In the genomic region with DNA sequence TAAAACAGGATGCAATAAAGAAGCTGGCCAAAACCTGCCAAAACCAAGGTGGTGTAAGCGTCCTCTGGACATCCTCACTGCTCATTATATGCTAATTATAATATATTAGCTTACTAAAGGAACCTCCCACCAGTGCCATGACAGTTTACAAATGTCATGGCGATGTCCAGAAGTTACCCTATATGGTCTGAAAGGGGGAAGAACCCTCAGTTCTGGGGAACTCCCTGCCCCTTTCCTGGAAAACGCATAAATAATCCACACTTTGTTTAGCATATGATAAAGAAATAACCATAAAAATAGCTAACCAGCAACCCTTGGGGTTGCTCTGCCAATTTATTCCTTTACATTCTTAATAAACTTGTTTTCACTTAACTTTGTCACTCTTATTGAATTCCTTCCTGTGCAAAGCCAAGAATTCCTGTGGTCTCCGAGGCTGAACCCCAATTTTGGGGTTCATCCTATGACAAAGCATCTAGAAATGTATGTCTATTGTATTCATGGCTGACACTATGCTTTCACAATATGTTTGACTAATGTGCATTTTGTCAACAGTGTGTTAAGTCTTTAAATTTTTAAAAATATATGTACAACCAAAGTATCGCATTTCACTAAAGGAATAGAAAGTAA, we compare ENCODE assay signal across 27 cellular contexts. TPM values are rescaled to one million over a fixed set of nuclear protein-coding genes. Genes with fewer than 3 reads are reported as not detected.
DNase-seq lines count a peak whose midpoint lies in the region; ATAC-seq, FAIRE-seq and TF ChIP-seq lines count a peak whose summit lies in the region.
"Had no signal": no experiment of that assay in that cellular context is flagged by ENCODE, and none has a peak within 500 bp of the region (broad histone marks: within the 10 kb centered on the region; RNA-seq: fewer than 3 reads in every experiment).

No MANE protein-coding gene starts in this region.

- no peaks in the 10 kb centered on the region for H3K9me3 ChIP-seq in K562 (replicated peaks; ENCODE audit: control insufficient read depth, insufficient read depth, low read depth, low read length)
- no peaks in the 10 kb centered on the region for H3K9me3 ChIP-seq in CD4-positive, alpha-beta memory T cell (ENCODE audit: control insufficient read depth in 1 of 2, low read length in 2 of 2)
- H3K9me3 ChIP-seq: ascending aorta, BLaER1, HAP-1, left ventricle myocardium inferior, pancreas had no signal

- H4K20me1 ChIP-seq in K562 (replicated peaks; ENCODE audit: control insufficient read depth, insufficient read depth, low read length) = no peaks in the 10 kb centered on the region
- H4K20me1 ChIP-seq: BLaER1 had no signal

- H3K4me1 ChIP-seq in ACC112 (ENCODE audit: control insufficient read depth, insufficient read depth, low read length, unreplicated experiment) (peaks cover 17% of the 10 kb centered on the region), K562 (replicated peaks in 1 of 2; ENCODE audit: control insufficient read depth in 2 of 2, insufficient read depth in 2 of 2, low read length in 2 of 2) (peaks cover 3 to 8% of the 10 kb centered on the region in 2 experiments; a peak in 3 of 5 replicates)
- no peaks in the 10 kb centered on the region for H3K4me1 ChIP-seq in CD4-positive, alpha-beta memory T cell (ENCODE audit: insufficient read depth, low read length)
- H3K4me1 ChIP-seq: BLaER1 had no signal

- H3K9ac ChIP-seq in K562 (ENCODE audit: insufficient read depth in 1 of 2, low read depth in 2 of 2, low read length in 2 of 2) = peak overlapping the region in 1 of 2 experiments; percentile 34; a peak in 2 of 4 replicates
- H3K9ac ChIP-seq: BLaER1 had no signal

- H2AFZ ChIP-seq in ACC112 (ENCODE audit: low read length, unreplicated experiment) (no peak overlapping the region), K562 (ENCODE audit: low read depth, low read length) (peak overlapping the region; percentile 41)

- TF ChIP-seq RAD21 in K562 (CRISPR knock-in tag; conservative IDR thresholded peaks at IDR 0.05 in 1 of 2, IDR thresholded peaks at IDR 0.05 in 1 of 2) = no peak

- peak; percentile 82 for ATAC-seq in K562
- ATAC-seq: activated T-cell treated with anti-CD3 and anti-CD28 coated beads, Interleukin-2, amount 50 U/mL, for 72 hours; effector memory CD8-positive, alpha-beta T cell; natural killer cell treated with Interleukin-12 subunit alpha and Interleukin-12 subunit beta and Interleukin-15 and Interleukin-18, amount 100 ng/mL, for 72 hours; pancreas; right cardiac atrium; T-cell had no signal

- peak; percentile 71 for DNase-seq in HS-5 (ENCODE audit: low read depth)
- peak in 1 of 4 experiments; percentile 73 for DNase-seq in K562 (ENCODE audit: extremely low read depth in 1 of 4, low spot score in 3 of 4)
- peak; percentile 61 for DNase-seq in fibroblast of pulmonary artery (ENCODE audit: low read depth)
- DNase-seq in activated T-cell treated with anti-CD3 and anti-CD28 coated beads, Interleukin-2, amount 50 U/mL, for 48 hours = no peak
- DNase-seq in amniotic stem cell (lab: John Stamatoyannopoulos, UW) = no peak
- no peak for DNase-seq in CD4-positive, alpha-beta memory T cell
- DNase-seq in amygdala (lab: John Stamatoyannopoulos, UW) = no peak
- DNase-seq: activated CD4-positive, alpha-beta T cell treated with anti-CD3 and anti-CD28 coated beads for 48 hours; activated naive CD4-positive, alpha-beta T cell treated with anti-CD3 and anti-CD28 coated beads, Interleukin-2, amount 50 U/mL, for 16 hours; activated T-cell treated with anti-CD3 and anti-CD28 coated beads, Interleukin-2, amount 50 U/mL, for 72 hours; effector memory CD8-positive, alpha-beta T cell; left ventricle myocardium inferior; midbrain; NCI-H187 treated with DMSO at 0.1 percent for 48 hours; NCI-H2227 treated with DMSO at 0.1 percent for 48 hours; NCI-H82; pancreas; SHP77 treated with DMSO at 0.1 percent for 48 hours; T-cell had no signal

- TF ChIP-seq POLR2A in K562 (conservative IDR thresholded peaks at IDR 0.05) = no peak

- intact Hi-C loops in K562 (cut with micrococcal nuclease) = no loop called here
- intact Hi-C loops in CD4-positive, alpha-beta memory T cell (cut with micrococcal nuclease) = no loop called here

- POLR2A ChIA-PET in K562 (lab: Yijun Ruan, JAX) = interaction anchor here (0.6 to 1.7 kb wide), 2 partner anchors 16 to 216 kb away, joined by 3 to 4 read pairs; no protein-coding TSS in a partner anchor
- POLR2A ChIA-PET in CD4-positive, alpha-beta memory T cell (lab: Charles Lee; ENCODE audit: partially characterized antibody) = no interaction called here

- no peaks in the 10 kb centered on the region for H3K36me3 ChIP-seq in ACC112 (ENCODE audit: insufficient read depth, low read length)
- H3K36me3 ChIP-seq in K562 (ENCODE audit: control insufficient read depth, insufficient read depth, low read length) = no peaks in the 10 kb centered on the region
- H3K36me3 ChIP-seq in CD4-positive, alpha-beta memory T cell (ENCODE audit: insufficient read depth, low read length) = no peaks in the 10 kb centered on the region
- H3K36me3 ChIP-seq: ascending aorta, BLaER1, HAP-1, left ventricle myocardium inferior had no signal

- H3K79me2 ChIP-seq in ACC112 (ENCODE audit: control insufficient read depth, insufficient read depth, low read length, unreplicated experiment) (no peaks in the 10 kb centered on the region), K562 (ENCODE audit: control insufficient read depth, insufficient read depth, low read length) (peaks cover 2% of the 10 kb centered on the region; the same call in 1 of the 3 replicates)

- CTCF ChIA-PET in K562 (lab: Yijun Ruan, JAX; ENCODE audit: low intra/inter-chr PET ratio) = no interaction called here
- CTCF ChIA-PET in CD4-positive, alpha-beta memory T cell (lab: Charles Lee; ENCODE audit: partially characterized antibody) = no interaction called here

- no peak overlapping the region for H3K4me3 Mint-ChIP-seq in CD4-positive, alpha-beta memory T cell
- H3K4me3 Mint-ChIP-seq: activated T-cell treated with anti-CD3 and anti-CD28 coated beads, Interleukin-2, amount 50 U/mL, for 72 hours; effector memory CD8-positive, alpha-beta T cell; natural killer cell treated with Interleukin-12 subunit alpha and Interleukin-12 subunit beta and Interleukin-15 and Interleukin-18, amount 100 ng/mL, for 72 hours; T-cell; type B pancreatic cell had no signal

- FAIRE-seq in K562 (lab: Jason Lieb, UNC) = peak; percentile 32
- FAIRE-seq: A204.1, pancreas had no signal

- H3K36me3 Mint-ChIP-seq in CD4-positive, alpha-beta memory T cell = no peaks in the 10 kb centered on the region
- H3K36me3 Mint-ChIP-seq: natural killer cell treated with Interleukin-12 subunit alpha and Interleukin-12 subunit beta and Interleukin-15 and Interleukin-18, amount 100 ng/mL, for 72 hours; T-cell had no signal

- H3K9me3 Mint-ChIP-seq in CD4-positive, alpha-beta memory T cell = peaks cover 0 to 4% (median 0%) of the 10 kb centered on the region in 8 donors
- H3K9me3 Mint-ChIP-seq: activated T-cell treated with anti-CD3 and anti-CD28 coated beads, Interleukin-2, amount 50 U/mL, for 72 hours; effector memory CD8-positive, alpha-beta T cell; natural killer cell treated with Interleukin-12 subunit alpha and Interleukin-12 subunit beta and Interleukin-15 and Interleukin-18, amount 100 ng/mL, for 72 hours; T-cell; type B pancreatic cell had no signal

- in situ Hi-C loops in K562 (cut with MboI) = no loop called here

- no peaks in the 10 kb centered on the region for H3K9me1 ChIP-seq in K562 (ENCODE audit: control insufficient read depth, insufficient read depth, low read length)

- H3K4me2 ChIP-seq in K562 (ENCODE audit: insufficient read depth, low read length) = no peak overlapping the region
- H3K4me2 ChIP-seq: BLaER1 had no signal

- H3K4me1 Mint-ChIP-seq in CD4-positive, alpha-beta memory T cell = no peaks in the 10 kb centered on the region
- H3K4me1 Mint-ChIP-seq: T-cell had no signal

- WGBS in K562 (ENCODE audit: insufficient coverage, low coverage, missing lambda C conversion rate) = 27% methylated on average over 5 of the region's 5 CpGs

- no TSS peak for BruUV-seq in K562 (replicated peaks; lab: Mats Ljungman, UMichigan)

- H3K27ac ChIP-seq in ACC112 (ENCODE audit: low read depth, low read length) (peak overlapping the region; percentile 66), K562 (ENCODE audit: extremely low read depth, low read depth, low read length) (peak overlapping the region; percentile 69)
- no peak overlapping the region for H3K27ac ChIP-seq in CD4-positive, alpha-beta memory T cell (ENCODE audit: low read depth, low read length)
- H3K27ac ChIP-seq: ascending aorta, BLaER1, left ventricle myocardium inferior, pancreas had no signal

- peaks cover 0 to 2% of the 10 kb centered on the region in 2 donors for H3K27me3 Mint-ChIP-seq in CD4-positive, alpha-beta memory T cell
- H3K27me3 Mint-ChIP-seq: T-cell, type B pancreatic cell had no signal

- TF ChIP-seq EP300 in K562 (IDR thresholded peaks at IDR 0.05; ENCODE audit: low read length) = no peak

- H3K27ac Mint-ChIP-seq in CD4-positive, alpha-beta memory T cell = no peak overlapping the region
- H3K27ac Mint-ChIP-seq: activated T-cell treated with anti-CD3 and anti-CD28 coated beads, Interleukin-2, amount 50 U/mL, for 72 hours; effector memory CD8-positive, alpha-beta T cell; natural killer cell treated with Interleukin-12 subunit alpha and Interleukin-12 subunit beta and Interleukin-15 and Interleukin-18, amount 100 ng/mL, for 72 hours; T-cell; type B pancreatic cell had no signal

- H3K4me3 ChIP-seq in ACC112 (ENCODE audit: low read depth, low read length) = no peak overlapping the region
- H3K4me3 ChIP-seq in K562 = no peak overlapping the region
- no peak overlapping the region for H3K4me3 ChIP-seq in fibroblast of pulmonary artery (replicated peaks; ENCODE audit: low read depth, low read length)
- no peak overlapping the region for H3K4me3 ChIP-seq in CD4-positive, alpha-beta memory T cell (ENCODE audit: low read length in 2 of 2)
- H3K4me3 ChIP-seq: ascending aorta, BLaER1, HAP-1, left ventricle myocardium inferior, pancreas had no signal

- TF ChIP-seq CTCF in K562 (IDR thresholded peaks at IDR 0.05 in 2 of 3, conservative IDR thresholded peaks at IDR 0.05 in 1 of 3; ENCODE audit: insufficient read depth in 2 of 3, low read depth in 1 of 3, low read length in 3 of 3) (no peak), fibroblast of pulmonary artery (IDR thresholded peaks at IDR 0.05; ENCODE audit: low read length, missing control alignments) (no peak)

- H3K27me3 ChIP-seq in ACC112 (ENCODE audit: insufficient read depth, low read length) = no peaks in the 10 kb centered on the region
- no peaks in the 10 kb centered on the region for H3K27me3 ChIP-seq in K562 (ENCODE audit: control insufficient read depth in 2 of 2, insufficient read depth in 2 of 2, low read length in 2 of 2)
- no peaks in the 10 kb centered on the region for H3K27me3 ChIP-seq in CD4-positive, alpha-beta memory T cell (ENCODE audit: insufficient read depth, low read length)
- H3K27me3 ChIP-seq: ascending aorta, BLaER1, pancreas had no signal

RNA-seq across cellular contexts. Expression of gene LGR4, which starts 25.2 kb away (rescaled TPM):
- 23.3 and 49.2 TPM in 2 replicates for total RNA-seq in K562 (2011; cell fraction: chromatin; rRNA removed; ENCODE audit: low replicate concordance)
- 11.5 and 15.8 TPM in 2 replicates for total RNA-seq in K562 (2011; cell fraction: nucleolus; rRNA removed)
- total RNA-seq in K562 (2011; cell fraction: nucleoplasm; rRNA removed) = 23.7 and 31.5 TPM in 2 replicates
- 3.1 and 3.8 TPM in 2 replicates for total RNA-seq in K562 (2014; rRNA removed)
- 6.4 and 7.3 TPM in 2 replicates for total RNA-seq in K562 (2014; rRNA removed; fragmentation: Illumina TruSeq; extraction: Trizol)
- 6.4 and 9.5 TPM in 2 replicates for total RNA-seq in K562 (2015; rRNA removed; fragmentation: Illumina TruSeq; extraction: Trizol)
- 4.7 and 5.8 TPM in 2 replicates for total RNA-seq in K562 (2021)
- 10.1 and 10.8 TPM in 2 replicates for polyA plus RNA-seq in K562 (2011; rRNA removed)
- polyA plus RNA-seq in K562 (2011; cell fraction: cytosol; rRNA removed) = 2.8 and 5.6 TPM in 2 replicates
- polyA plus RNA-seq in K562 (2011; cell fraction: nucleus; rRNA removed) = 12.8 and 22.2 TPM in 2 replicates
- 3.6 and 4.1 TPM in 2 replicates for polyA plus RNA-seq in K562 (2012)
- 3.7 and 5.9 TPM in 2 replicates for polyA plus RNA-seq in K562 (2014; fragmentation: Illumina TruSeq; extraction: Trizol)
- polyA plus RNA-seq in K562 (2014; fragmentation: Nextera tagmentation; extraction: Ambion mirVana) = 1 to 10 TPM in 1 of 2 experiments, under 1 TPM in 1; 0.94 to 1.7 TPM
- polyA plus RNA-seq in K562 (2014; rRNA removed) = 2.5 and 3.7 TPM in 2 replicates
- polyA minus RNA-seq in K562 (2011; rRNA and poly(A)+ RNA removed) = 16.6 and 32.2 TPM in 2 replicates
- polyA minus RNA-seq in K562 (2011; cell fraction: cytosol; rRNA and poly(A)+ RNA removed) = 7.6 and 8.6 TPM in 2 replicates
- polyA minus RNA-seq in K562 (2011; cell fraction: nucleus; rRNA and poly(A)+ RNA removed) = 18.0 and 44.5 TPM in 2 replicates
- 1 to 10 TPM in 1 of 2 experiments, under 1 TPM in 1; 0.58 to 1.6 TPM for total RNA-seq in CD4-positive, alpha-beta memory T cell
- under 1 TPM; 0.03 to 0.58 TPM for polyA plus RNA-seq in CD4-positive, alpha-beta memory T cell

RNA-seq across cellular contexts. Expression of gene LIN7C, which starts 59.2 kb away (rescaled TPM):
- 3.3 and 11.8 TPM in 2 replicates for total RNA-seq in K562 (2011; cell fraction: chromatin; rRNA removed; ENCODE audit: low replicate concordance)
- total RNA-seq in K562 (2011; cell fraction: nucleolus; rRNA removed) = 2.7 and 3.2 TPM in 2 replicates
- total RNA-seq in K562 (2011; cell fraction: nucleoplasm; rRNA removed) = 9.5 and 22.1 TPM in 2 replicates
- total RNA-seq in K562 (2014; rRNA removed) (21.5 and 23.5 TPM in 2 replicates), K562 (2014; rRNA removed; fragmentation: Illumina TruSeq; extraction: Trizol) (52.7 and 55.9 TPM in 2 replicates), K562 (2015; rRNA removed; fragmentation: Illumina TruSeq; extraction: Trizol) (37.4 and 41.4 TPM in 2 replicates), K562 (2021) (32.7 and 34.1 TPM in 2 replicates)
- polyA plus RNA-seq in K562 (2011; rRNA removed) (15.7 and 21.5 TPM in 2 replicates), K562 (2014; fragmentation: Illumina TruSeq; extraction: Trizol) (8.8 and 10.8 TPM in 2 replicates), K562 (2014; fragmentation: Nextera tagmentation; extraction: Ambion mirVana) (10 to 100 TPM; 20.0 to 48.1 TPM), K562 (2014; rRNA removed) (19.2 and 22.6 TPM in 2 replicates)
- polyA plus RNA-seq in K562 (2011; cell fraction: cytosol; rRNA removed) = 7.6 and 15.1 TPM in 2 replicates
- polyA plus RNA-seq in K562 (2011; cell fraction: nucleus; rRNA removed) = 4.2 and 4.3 TPM in 2 replicates
- polyA plus RNA-seq in K562 (2012) = 5.3 and 6.8 TPM in 2 replicates
- polyA minus RNA-seq in K562 (2011; rRNA and poly(A)+ RNA removed) = 29.7 and 31.2 TPM in 2 replicates
- 11.4 and 18.3 TPM in 2 replicates for polyA minus RNA-seq in K562 (2011; cell fraction: cytosol; rRNA and poly(A)+ RNA removed)
- polyA minus RNA-seq in K562 (2011; cell fraction: nucleus; rRNA and poly(A)+ RNA removed) = 6.9 and 9.6 TPM in 2 replicates
- 10 to 100 TPM; 30.7 to 31.8 TPM for total RNA-seq in CD4-positive, alpha-beta memory T cell
- 10 to 100 TPM; 16.4 to 17.8 TPM for polyA plus RNA-seq in CD4-positive, alpha-beta memory T cell

Comparison
In these comparisons a context has a peak if more than half of its experiments do, and no peak if none do; other contexts are left out.
1. DNase-seq: peak in HS-5 (single experiment) and fibroblast of pulmonary artery (single experiment); none in activated T-cell treated with anti-CD3 and anti-CD28 coated beads, Interleukin-2, amount 50 U/mL, for 48 hours (0 of 2), amniotic stem cell (single experiment), CD4-positive, alpha-beta memory T cell (0 of 5) and amygdala (0 of 56).